Comparison of ENCODE assay signal across 19 cellular contexts in the genomic region with DNA sequence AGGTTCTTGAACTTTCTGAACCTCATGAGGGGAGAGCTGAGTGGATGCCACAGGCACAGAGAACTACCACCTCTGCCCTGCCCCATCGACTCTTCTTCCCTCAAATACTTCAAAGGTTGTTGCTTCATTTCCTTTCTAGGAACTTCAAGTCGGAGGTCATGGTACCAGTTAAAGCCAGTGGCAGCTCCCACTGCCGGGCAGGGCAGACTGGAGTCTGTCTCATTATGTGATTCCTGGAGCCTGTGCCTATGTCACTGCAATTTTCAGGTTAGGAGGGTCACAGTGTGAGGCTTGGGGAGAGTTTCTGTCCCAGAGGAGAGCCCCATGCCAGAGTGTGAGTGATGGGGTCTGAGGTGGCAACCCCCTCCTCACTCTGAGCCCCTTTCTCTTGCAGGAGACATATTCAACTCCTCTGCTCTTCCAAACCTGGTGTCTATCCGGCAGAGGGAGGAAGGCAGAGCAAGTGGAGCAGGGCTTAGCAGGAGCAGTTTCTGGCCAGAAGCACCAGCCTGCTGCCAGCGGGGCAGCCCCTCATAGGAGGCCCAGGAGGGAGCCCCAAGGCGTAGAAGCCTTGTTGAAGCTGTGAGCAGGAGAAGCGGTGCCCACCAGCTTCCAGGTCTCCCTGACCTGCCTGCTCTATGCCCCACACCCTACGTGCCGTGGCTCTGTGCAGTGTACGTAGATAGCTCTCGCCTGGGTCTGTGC. TPM values are rescaled to one million over a fixed set of nuclear protein-coding genes. Genes with fewer than 3 reads are reported as not detected.
"Had no signal": no experiment of that assay in that cellular context is flagged by ENCODE, and none has a peak within 500 bp of the region (broad histone marks: within the 10 kb centered on the region; RNA-seq: fewer than 3 reads in every experiment).

No MANE protein-coding gene starts in this region.

- DNase-seq: activated B cell treated with CpG ODN at 0.5 μM for 24 hours; activated CD4-positive, alpha-beta T cell treated with anti-CD3 and anti-CD28 coated beads, Interleukin-2, amount 10 ng/mL, durations not matched to agents 7 days and 5 days; activated naive CD4-positive, alpha-beta T cell treated with anti-CD3 and anti-CD28 coated beads, Interleukin-2, amount 50 U/mL, for 16 hours; cortex of kidney; effector CD4-positive, alpha-beta T cell; left cardiac atrium; lower lobe of right lung; right cardiac atrium; stimulated activated CD4-positive, alpha-beta T cell treated with anti-CD3 and anti-CD28 coated beads, Interleukin-4, amount 100 ng/mL, for 24 hours; stimulated activated naive CD8-positive, alpha-beta T cell treated with anti-CD3 and anti-CD28 coated beads, Interleukin-15, Interleukin-2, amounts not matched to agents 100 U/mL and 50 U/mL, for 24 hours; T-helper 2 cell; transverse colon had no signal

- ATAC-seq: left cardiac atrium; right cardiac atrium; stimulated activated naive CD8-positive, alpha-beta T cell treated with anti-CD3 and anti-CD28 coated beads, Interleukin-15, Interleukin-2, amounts not matched to agents 100 U/mL and 50 U/mL, for 24 hours had no signal

- H3K36me3 ChIP-seq: prostate gland, transverse colon had no signal

- H3K4me3 Mint-ChIP-seq: activated B cell treated with CpG ODN at 0.5 μM for 24 hours; activated CD4-positive, alpha-beta T cell treated with anti-CD3 and anti-CD28 coated beads, Interleukin-2, amount 10 ng/mL, durations not matched to agents 7 days and 5 days; central memory CD8-positive, alpha-beta T cell; mesothelial cell of epicardium had no signal

- H3K27me3 Mint-ChIP-seq: activated CD4-positive, alpha-beta T cell treated with anti-CD3 and anti-CD28 coated beads, Interleukin-2, amount 10 ng/mL, durations not matched to agents 7 days and 5 days had no signal

- H3K4me1 ChIP-seq: lower lobe of right lung, prostate gland, transverse colon had no signal

- H3K9me3 ChIP-seq: lower lobe of right lung, prostate gland, transverse colon had no signal

- H3K27me3 ChIP-seq: transverse colon had no signal

- H3K27ac ChIP-seq: lower lobe of right lung, prostate gland, skin epidermis, transverse colon had no signal

- H3K9me3 Mint-ChIP-seq: activated B cell treated with CpG ODN at 0.5 μM for 24 hours; activated CD4-positive, alpha-beta T cell treated with anti-CD3 and anti-CD28 coated beads, Interleukin-2, amount 10 ng/mL, durations not matched to agents 7 days and 5 days; activated T-helper 2 cell treated with anti-CD3 and anti-CD28 coated beads, Interferon-gamma antibody, Interleukin-2, Interleukin-4, amounts not matched to agents 10 μg/mL and 5 μg/mL and 100 μg/mL, durations not matched to agents 14 hours and 24 hours and 36 hours; central memory CD8-positive, alpha-beta T cell; mesothelial cell of epicardium had no signal

- FAIRE-seq: frontal cortex had no signal

- H3K4me1 Mint-ChIP-seq: activated B cell treated with CpG ODN at 0.5 μM for 24 hours; central memory CD8-positive, alpha-beta T cell; mesothelial cell of epicardium had no signal

- H3K4me3 ChIP-seq: lower lobe of right lung, prostate gland, skin epidermis, transverse colon had no signal

- H3K27ac Mint-ChIP-seq: activated B cell treated with CpG ODN at 0.5 μM for 24 hours; activated T-helper 2 cell treated with anti-CD3 and anti-CD28 coated beads, Interferon-gamma antibody, Interleukin-2, Interleukin-4, amounts not matched to agents 10 μg/mL and 5 μg/mL and 100 μg/mL, durations not matched to agents 14 hours and 24 hours and 36 hours; mesothelial cell of epicardium had no signal

RNA-seq across cellular contexts. Expression of gene CAMK1G, which starts 29.3 kb away (rescaled TPM):
- total RNA-seq: activated B cell treated with CpG ODN at 0.5 μM for 24 hours; activated CD4-positive, alpha-beta T cell treated with anti-CD3 and anti-CD28 coated beads, Interleukin-2, amount 10 ng/mL, durations not matched to agents 7 days and 5 days; activated T-helper 2 cell treated with anti-CD3 and anti-CD28 coated beads, Interferon-gamma antibody, Interleukin-2, Interleukin-4, amounts not matched to agents 10 μg/mL and 5 μg/mL and 100 μg/mL, durations not matched to agents 14 hours and 24 hours and 36 hours; myocyte; transverse colon had no signal
